17 cellular contexts compared by ENCODE assay signal in genomic region chr6:159090530-159091306, GRCh38. TPM values are rescaled to one million over a fixed set of nuclear protein-coding genes. Genes with fewer than 3 reads are reported as not detected.
DNase-seq lines count a peak whose midpoint lies in the region; ATAC-seq, FAIRE-seq and TF ChIP-seq lines count a peak whose summit lies in the region.
"Had no signal": no experiment of that assay in that cellular context is flagged by ENCODE, and none has a peak within 500 bp of the region (broad histone marks: within the 10 kb centered on the region; RNA-seq: fewer than 3 reads in every experiment).

No MANE protein-coding gene starts in this region.

- H3K9me3 ChIP-seq in BLaER1 treated with 17β-estradiol and CSF1 and Interleukin-3, amounts not matched to agents 10 nM and 100 nM (replicated peaks in 1 of 11) = no peaks in the 10 kb centered on the region
- no peaks in the 10 kb centered on the region for H3K9me3 ChIP-seq in OCI-LY3 (ENCODE audit: insufficient read depth, low read length)
- no peaks in the 10 kb centered on the region for H3K9me3 ChIP-seq in ovary
- H3K9me3 ChIP-seq: MG63, SJCRH30, thoracic aorta had no signal

- peak; percentile 98 for DNase-seq in G401 (ENCODE audit: low spot score)
- peak; percentile 84 for DNase-seq in left kidney (ENCODE audit: low read depth, low spot score)
- DNase-seq in ovary = no peak
- DNase-seq in GM12892 (ENCODE audit: insufficient read length) = no peak
- DNase-seq: erythroblast; GDM1; MG63; NCI-H2107; SJCRH30; stimulated activated CD4-positive, alpha-beta T cell treated with anti-CD3 and anti-CD28 coated beads, Interleukin-4, amount 100 ng/mL, for 24 hours had no signal

- intact Hi-C loops in ovary (cut with DNase I) = no loop called here

- H3K27ac ChIP-seq in BLaER1 treated with 17β-estradiol and CSF1 and Interleukin-3, amounts not matched to agents 10 nM and 100 nM = no peak overlapping the region
- H3K27ac ChIP-seq in OCI-LY3 (ENCODE audit: low read length) (no peak overlapping the region), ovary (no peak overlapping the region)
- H3K27ac ChIP-seq: SJCRH30, thoracic aorta had no signal

- no peak for TF ChIP-seq CTCF in OCI-LY3 (IDR thresholded peaks at IDR 0.05; ENCODE audit: low read depth, low read length)
- TF ChIP-seq CTCF in ovary (IDR thresholded peaks at IDR 0.05) = no peak

- H4K20me1 ChIP-seq in BLaER1 treated with 17β-estradiol and CSF1 and Interleukin-3, amounts not matched to agents 10 nM and 100 nM = no peaks in the 10 kb centered on the region
- H4K20me1 ChIP-seq in OCI-LY3 (ENCODE audit: insufficient read depth, low read length) = no peaks in the 10 kb centered on the region

- in situ Hi-C loops in G401 (cut with HindIII; ENCODE audit: low sequenced_read_pairs) = no loop called here

- TF ChIP-seq POLR2A in ovary (IDR thresholded peaks at IDR 0.05) (no peak), GM12892 (IDR thresholded peaks at IDR 0.05; ENCODE audit: low read depth, low read length) (no peak)

- H3K36me3 ChIP-seq in BLaER1 treated with 17β-estradiol and CSF1 and Interleukin-3, amounts not matched to agents 10 nM and 100 nM = no peaks in the 10 kb centered on the region
- no peaks in the 10 kb centered on the region for H3K36me3 ChIP-seq in OCI-LY3 (replicated peaks; ENCODE audit: low read depth, low read length)
- H3K36me3 ChIP-seq in ovary = no peaks in the 10 kb centered on the region
- H3K36me3 ChIP-seq: MG63, SJCRH30, thoracic aorta had no signal

- no peak for TF ChIP-seq EP300 in ovary (IDR thresholded peaks at IDR 0.05)

- peak overlapping the region in 7 of 11 experiments; percentile 2 to 42 (median 22); a peak in 10 of 22 replicates for H3K4me2 ChIP-seq in BLaER1 treated with 17β-estradiol and CSF1 and Interleukin-3, amounts not matched to agents 10 nM and 100 nM
- 0 out of 2 replicates have a peak overlapping the region, but pooled peaks have one; percentile 0 for H3K4me2 ChIP-seq in OCI-LY3 (ENCODE audit: low read length)

- no peak overlapping the region for H3K9ac ChIP-seq in BLaER1 treated with 17β-estradiol and CSF1 and Interleukin-3, amounts not matched to agents 10 nM and 100 nM
- H3K9ac ChIP-seq in OCI-LY3 (ENCODE audit: low read length) = no peak overlapping the region

- H3K4me1 ChIP-seq in BLaER1 treated with 17β-estradiol and CSF1 and Interleukin-3, amounts not matched to agents 10 nM and 100 nM = peaks cover 33 to 59% (median 40%) of the 10 kb centered on the region in 10 experiments
- H3K4me1 ChIP-seq in OCI-LY3 (ENCODE audit: low read length) (peaks cover 51% of the 10 kb centered on the region), ovary (ENCODE audit: insufficient read depth) (no peaks in the 10 kb centered on the region)

- no peaks in the 10 kb centered on the region for H3K27me3 ChIP-seq in BLaER1 treated with 17β-estradiol and CSF1 and Interleukin-3, amounts not matched to agents 10 nM and 100 nM
- H3K27me3 ChIP-seq in OCI-LY3 (ENCODE audit: low read depth, low read length) (no peaks in the 10 kb centered on the region), ovary (no peaks in the 10 kb centered on the region)
- H3K27me3 ChIP-seq: MG63, SJCRH30 had no signal

- 78 to 89% (median 84%) methylated on average over 9 of the region's 9 CpGs for WGBS in ovary, 3 donors

- ATAC-seq in GM21447 (IDR thresholded peaks at IDR 0.05; ENCODE audit: unreplicated experiment) = no peak
- ATAC-seq: activated CD4-positive, CD25-positive, alpha-beta regulatory T cell treated with anti-CD3 and anti-CD28 coated beads, Interleukin-2, amount 50 U/mL, for 24 hours; GM12878 had no signal

- no peak overlapping the region for H2AFZ ChIP-seq in OCI-LY3 (ENCODE audit: low read depth, low read length)

- FAIRE-seq in GM12892 (lab: Jason Lieb, UNC) = no peak
- FAIRE-seq: GM12878 had no signal

- no peaks in the 10 kb centered on the region for H3K79me2 ChIP-seq in OCI-LY3 (ENCODE audit: low read length)

- H3K4me3 ChIP-seq in BLaER1 treated with 17β-estradiol and CSF1 and Interleukin-3, amounts not matched to agents 10 nM and 100 nM = no peak overlapping the region
- H3K4me3 ChIP-seq in OCI-LY3 (ENCODE audit: low read length) (no peak overlapping the region), ovary (no peak overlapping the region)
- H3K4me3 ChIP-seq: GM12878, MG63, SJCRH30, thoracic aorta had no signal

RNA-seq across cellular contexts. Expression of gene TAGAP, which starts 45.9 kb away (rescaled TPM):
- 0.58 TPM in 1 of 2 replicates, not detected in the other for total RNA-seq in G401 (2014; rRNA removed; shearing (Covaris generic))
- 1 to 10 TPM in 5 of 7 donors, under 1 TPM in 2; 0.58 to 2.3 (median 1.4) TPM for total RNA-seq in ovary
- 1 to 10 TPM in 1 of 2 donors, under 1 TPM in 1; 0.65 to 5.1 TPM for polyA plus RNA-seq in ovary
- polyA plus RNA-seq in GM12892 (2012; ENCODE audit: missing spikeins) = 7.1 TPM
- total RNA-seq: glomerular endothelial cell had no signal

Comparison
In these comparisons a context has a peak if more than half of its experiments do, and no peak if none do; other contexts are left out.
1. DNase-seq: peak in G401 (single experiment) and left kidney (single experiment); none in ovary (0 of 5) and GM12892 (single experiment).